8 cellular contexts compared by ENCODE assay signal in the genomic region with DNA sequence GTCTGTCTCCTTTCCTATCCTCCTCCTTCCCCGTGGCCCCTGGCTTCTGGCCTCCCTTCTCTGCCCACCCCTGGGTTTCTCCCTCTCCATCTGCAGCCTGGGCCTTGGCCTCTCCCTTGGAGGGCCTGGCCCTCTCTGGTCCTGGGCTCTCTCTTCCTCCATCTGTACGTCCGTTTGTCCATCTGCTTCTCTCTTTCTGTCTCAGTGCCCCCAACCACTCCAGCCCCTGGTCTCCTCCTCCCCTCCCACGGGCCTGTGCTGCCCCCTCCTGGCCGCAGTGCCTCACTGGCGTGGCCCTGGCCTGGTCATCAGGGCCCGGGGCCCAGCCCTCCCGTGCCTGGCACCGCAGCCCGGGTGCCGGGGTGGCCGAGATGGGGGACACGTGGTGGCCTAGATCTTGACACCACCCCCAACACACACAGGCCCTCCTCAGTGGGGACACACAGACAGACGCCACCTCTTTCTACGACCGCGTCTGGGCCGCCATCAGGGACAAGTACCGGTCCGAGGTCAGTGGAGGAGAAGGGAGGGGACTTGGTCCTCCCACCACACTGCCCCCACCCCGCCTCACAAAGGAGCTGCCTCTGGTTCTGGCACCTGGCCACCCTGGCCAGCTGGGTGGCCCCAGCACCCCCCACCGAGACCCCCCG.
DNase-seq lines count a peak whose midpoint lies in the region; ATAC-seq and TF ChIP-seq lines count a peak whose summit lies in the region.

No MANE protein-coding gene starts in this region.

- no peak for ATAC-seq in HG03025 (IDR thresholded peaks at IDR 0.05; ENCODE audit: low FRiP score, unreplicated experiment)

- no peak for TF ChIP-seq POLR2A in NB4 (IDR thresholded peaks at IDR 0.05; ENCODE audit: extremely low read depth, insufficient read length)

- no peak overlapping the region for H3K4me3 ChIP-seq in NB4 (ENCODE audit: low read depth, low read length)

- DNase-seq in ELR (ENCODE audit: low read depth): peak; percentile 55
- peak; percentile 58 for DNase-seq in NB4 (ENCODE audit: low read depth)
- peak in 3 of 4 experiments; percentile 14 to 49 (median 31) for DNase-seq in activated naive CD4-positive, alpha-beta T cell (lab: John Stamatoyannopoulos, UW)
- DNase-seq in glomerular visceral epithelial cell (ENCODE audit: extremely low spot score): peak; percentile 34
- peak; percentile 92 for DNase-seq in pons (ENCODE audit: low spot score)
- DNase-seq in NCI-H1436 treated with DMSO at 0.1 percent for 48 hours (lab: John Stamatoyannopoulos, UW): no peak
- no peak for DNase-seq in NCI-H2171 treated with DMSO at 0.1 percent for 48 hours (lab: John Stamatoyannopoulos, UW)

- peak; percentile 56 for TF ChIP-seq CTCF in NB4 (IDR thresholded peaks at IDR 0.05; ENCODE audit: low read depth, low read length)

Comparison
In these comparisons a context has a peak if more than half of its experiments do, and no peak if none do; other contexts are left out.
1. DNase-seq: peak in ELR (single experiment), NB4 (single experiment), activated naive CD4-positive, alpha-beta T cell (3 of 4), glomerular visceral epithelial cell (single experiment) and pons (single experiment); none in NCI-H1436 treated with DMSO at 0.1 percent for 48 hours (single experiment) and NCI-H2171 treated with DMSO at 0.1 percent for 48 hours (single experiment).